In the genomic region with DNA sequence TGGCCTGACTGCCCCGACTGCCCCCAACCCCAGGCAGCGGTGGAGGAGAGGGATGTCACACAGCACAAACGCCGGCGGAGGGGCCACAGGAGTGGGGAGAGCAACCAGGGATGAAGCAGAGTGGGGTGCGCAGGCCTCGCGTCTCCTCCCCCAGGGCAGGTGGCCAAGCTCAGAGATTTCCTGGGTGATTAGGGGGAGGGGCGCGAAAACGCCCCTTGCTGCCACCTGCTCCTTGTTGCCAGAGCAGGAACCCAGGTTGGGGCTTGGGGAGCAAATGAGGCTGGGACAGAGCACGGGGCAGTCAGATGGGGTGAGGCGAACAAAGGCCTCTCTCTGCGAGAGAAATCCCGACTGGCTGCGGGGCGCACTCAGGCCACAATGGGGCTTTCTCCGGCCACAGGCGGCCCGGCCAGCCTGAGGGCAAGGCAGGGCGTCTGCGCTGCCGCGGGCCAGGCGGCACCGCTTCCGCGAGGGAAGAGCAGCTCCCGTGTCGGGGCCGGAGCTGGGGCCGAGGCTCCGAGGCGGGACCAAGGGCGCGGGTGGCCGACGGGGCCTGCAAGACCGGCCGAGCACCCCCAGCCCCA, we compare ENCODE assay signal across 1 cellular context.
A peak's percentile ranks its signal among the peaks of the same experiment; 100 is the strongest.
TF ChIP-seq lines count a peak whose summit lies in the region.

No MANE protein-coding gene starts in this region.

TF ChIP-seq in WTC11, 78 proteins besides CTCF, POLR2A, EP300 and RAD21 (continued from another document):
- no peak for TF ChIP-seq FOXK1 (CRISPR knock-in tag; IDR thresholded peaks at IDR 0.05)
- TF ChIP-seq CBFB (CRISPR knock-in tag; IDR thresholded peaks at IDR 0.05; ENCODE audit: low read depth): 0 out of 2 replicates have a peak, but pooled peaks have one; percentile 29
- no peak for TF ChIP-seq OVOL2 (CRISPR knock-in tag; IDR thresholded peaks at IDR 0.05; ENCODE audit: borderline replicate concordance)
- 0 out of 2 replicates have a peak, but pooled peaks have one; percentile 31 for TF ChIP-seq ZNF219 (CRISPR knock-in tag; IDR thresholded peaks at IDR 0.05; ENCODE audit: borderline replicate concordance)
- TF ChIP-seq, protein P1, sequence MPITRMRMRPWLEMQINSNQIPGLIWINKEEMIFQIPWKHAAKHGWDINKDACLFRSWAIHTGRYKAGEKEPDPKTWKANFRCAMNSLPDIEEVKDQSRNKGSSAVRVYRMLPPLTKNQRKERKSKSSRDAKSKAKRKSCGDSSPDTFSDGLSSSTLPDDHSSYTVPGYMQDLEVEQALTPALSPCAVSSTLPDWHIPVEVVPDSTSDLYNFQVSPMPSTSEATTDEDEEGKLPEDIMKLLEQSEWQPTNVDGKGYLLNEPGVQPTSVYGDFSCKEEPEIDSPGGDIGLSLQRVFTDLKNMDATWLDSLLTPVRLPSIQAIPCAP (CRISPR knock-in tag; IDR thresholded peaks at IDR 0.05): no peak
- no peak for TF ChIP-seq TEAD4 (CRISPR knock-in tag; IDR thresholded peaks at IDR 0.05)
- no peak for TF ChIP-seq ZBTB21 (CRISPR knock-in tag; IDR thresholded peaks at IDR 0.05; ENCODE audit: borderline replicate concordance)
- TF ChIP-seq, protein P2, sequence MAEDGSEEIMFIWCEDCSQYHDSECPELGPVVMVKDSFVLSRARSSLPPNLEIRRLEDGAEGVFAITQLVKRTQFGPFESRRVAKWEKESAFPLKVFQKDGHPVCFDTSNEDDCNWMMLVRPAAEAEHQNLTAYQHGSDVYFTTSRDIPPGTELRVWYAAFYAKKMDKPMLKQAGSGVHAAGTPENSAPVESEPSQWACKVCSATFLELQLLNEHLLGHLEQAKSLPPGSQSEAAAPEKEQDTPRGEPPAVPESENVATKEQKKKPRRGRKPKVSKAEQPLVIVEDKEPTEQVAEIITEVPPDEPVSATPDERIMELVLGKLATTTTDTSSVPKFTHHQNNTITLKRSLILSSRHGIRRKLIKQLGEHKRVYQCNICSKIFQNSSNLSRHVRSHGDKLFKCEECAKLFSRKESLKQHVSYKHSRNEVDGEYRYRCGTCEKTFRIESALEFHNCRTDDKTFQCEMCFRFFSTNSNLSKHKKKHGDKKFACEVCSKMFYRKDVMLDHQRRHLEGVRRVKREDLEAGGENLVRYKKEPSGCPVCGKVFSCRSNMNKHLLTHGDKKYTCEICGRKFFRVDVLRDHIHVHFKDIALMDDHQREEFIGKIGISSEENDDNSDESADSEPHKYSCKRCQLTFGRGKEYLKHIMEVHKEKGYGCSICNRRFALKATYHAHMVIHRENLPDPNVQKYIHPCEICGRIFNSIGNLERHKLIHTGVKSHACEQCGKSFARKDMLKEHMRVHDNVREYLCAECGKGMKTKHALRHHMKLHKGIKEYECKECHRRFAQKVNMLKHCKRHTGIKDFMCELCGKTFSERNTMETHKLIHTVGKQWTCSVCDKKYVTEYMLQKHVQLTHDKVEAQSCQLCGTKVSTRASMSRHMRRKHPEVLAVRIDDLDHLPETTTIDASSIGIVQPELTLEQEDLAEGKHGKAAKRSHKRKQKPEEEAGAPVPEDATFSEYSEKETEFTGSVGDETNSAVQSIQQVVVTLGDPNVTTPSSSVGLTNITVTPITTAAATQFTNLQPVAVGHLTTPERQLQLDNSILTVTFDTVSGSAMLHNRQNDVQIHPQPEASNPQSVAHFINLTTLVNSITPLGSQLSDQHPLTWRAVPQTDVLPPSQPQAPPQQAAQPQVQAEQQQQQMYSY (CRISPR knock-in tag; IDR thresholded peaks at IDR 0.05): no peak
- TF ChIP-seq GTF2I (CRISPR knock-in tag; conservative IDR thresholded peaks at IDR 0.05): no peak
- no peak for TF ChIP-seq USF1 (CRISPR knock-in tag; IDR thresholded peaks at IDR 0.05)
- TF ChIP-seq, protein P3, sequence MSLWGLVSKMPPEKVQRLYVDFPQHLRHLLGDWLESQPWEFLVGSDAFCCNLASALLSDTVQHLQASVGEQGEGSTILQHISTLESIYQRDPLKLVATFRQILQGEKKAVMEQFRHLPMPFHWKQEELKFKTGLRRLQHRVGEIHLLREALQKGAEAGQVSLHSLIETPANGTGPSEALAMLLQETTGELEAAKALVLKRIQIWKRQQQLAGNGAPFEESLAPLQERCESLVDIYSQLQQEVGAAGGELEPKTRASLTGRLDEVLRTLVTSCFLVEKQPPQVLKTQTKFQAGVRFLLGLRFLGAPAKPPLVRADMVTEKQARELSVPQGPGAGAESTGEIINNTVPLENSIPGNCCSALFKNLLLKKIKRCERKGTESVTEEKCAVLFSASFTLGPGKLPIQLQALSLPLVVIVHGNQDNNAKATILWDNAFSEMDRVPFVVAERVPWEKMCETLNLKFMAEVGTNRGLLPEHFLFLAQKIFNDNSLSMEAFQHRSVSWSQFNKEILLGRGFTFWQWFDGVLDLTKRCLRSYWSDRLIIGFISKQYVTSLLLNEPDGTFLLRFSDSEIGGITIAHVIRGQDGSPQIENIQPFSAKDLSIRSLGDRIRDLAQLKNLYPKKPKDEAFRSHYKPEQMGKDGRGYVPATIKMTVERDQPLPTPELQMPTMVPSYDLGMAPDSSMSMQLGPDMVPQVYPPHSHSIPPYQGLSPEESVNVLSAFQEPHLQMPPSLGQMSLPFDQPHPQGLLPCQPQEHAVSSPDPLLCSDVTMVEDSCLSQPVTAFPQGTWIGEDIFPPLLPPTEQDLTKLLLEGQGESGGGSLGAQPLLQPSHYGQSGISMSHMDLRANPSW (CRISPR knock-in tag; conservative IDR thresholded peaks at IDR 0.05; ENCODE audit: low read depth): no peak
- no peak for TF ChIP-seq ZNF423 (CRISPR knock-in tag; IDR thresholded peaks at IDR 0.05)
- no peak for TF ChIP-seq IRF2 (CRISPR knock-in tag; IDR thresholded peaks at IDR 0.05; ENCODE audit: borderline replicate concordance, low read depth)
- TF ChIP-seq EMX1 (CRISPR knock-in tag; IDR thresholded peaks at IDR 0.05): no peak
- 0 out of 2 replicates have a peak, but pooled peaks have one; percentile 20 for TF ChIP-seq TEAD1 (CRISPR knock-in tag; IDR thresholded peaks at IDR 0.05)
- TF ChIP-seq ZNF138 (CRISPR knock-in tag; conservative IDR thresholded peaks at IDR 0.05): no peak; the same call in 1 of the 2 replicates
- no peak for TF ChIP-seq ZNF121 (CRISPR knock-in tag; IDR thresholded peaks at IDR 0.05)
- TF ChIP-seq, protein P4, sequence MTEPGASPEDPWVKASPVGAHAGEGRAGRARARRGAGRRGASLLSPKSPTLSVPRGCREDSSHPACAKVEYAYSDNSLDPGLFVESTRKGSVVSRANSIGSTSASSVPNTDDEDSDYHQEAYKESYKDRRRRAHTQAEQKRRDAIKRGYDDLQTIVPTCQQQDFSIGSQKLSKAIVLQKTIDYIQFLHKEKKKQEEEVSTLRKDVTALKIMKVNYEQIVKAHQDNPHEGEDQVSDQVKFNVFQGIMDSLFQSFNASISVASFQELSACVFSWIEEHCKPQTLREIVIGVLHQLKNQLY (CRISPR knock-in tag; IDR thresholded peaks at IDR 0.05): no peak
- TF ChIP-seq SP1 (CRISPR knock-in tag; conservative IDR thresholded peaks at IDR 0.05): peak; percentile 74
- no peak for TF ChIP-seq SOX15 (CRISPR knock-in tag; IDR thresholded peaks at IDR 0.05)
- TF ChIP-seq NFYB (CRISPR knock-in tag; conservative IDR thresholded peaks at IDR 0.05; ENCODE audit: low read depth): no peak
- 0 out of 2 replicates have a peak, but pooled peaks have one; percentile 21 for TF ChIP-seq ETV6 (CRISPR knock-in tag; IDR thresholded peaks at IDR 0.05)
- no peak for TF ChIP-seq GRHL2 (CRISPR knock-in tag; IDR thresholded peaks at IDR 0.05; ENCODE audit: insufficient replicate concordance, severe bottlenecking)
- TF ChIP-seq TCF7 (CRISPR knock-in tag; IDR thresholded peaks at IDR 0.05; ENCODE audit: low read depth): 0 out of 2 replicates have a peak, but pooled peaks have one; percentile 35
- no peak for TF ChIP-seq NR3C1 (CRISPR knock-in tag; conservative IDR thresholded peaks at IDR 0.05; ENCODE audit: low read depth)
- TF ChIP-seq, protein P5, sequence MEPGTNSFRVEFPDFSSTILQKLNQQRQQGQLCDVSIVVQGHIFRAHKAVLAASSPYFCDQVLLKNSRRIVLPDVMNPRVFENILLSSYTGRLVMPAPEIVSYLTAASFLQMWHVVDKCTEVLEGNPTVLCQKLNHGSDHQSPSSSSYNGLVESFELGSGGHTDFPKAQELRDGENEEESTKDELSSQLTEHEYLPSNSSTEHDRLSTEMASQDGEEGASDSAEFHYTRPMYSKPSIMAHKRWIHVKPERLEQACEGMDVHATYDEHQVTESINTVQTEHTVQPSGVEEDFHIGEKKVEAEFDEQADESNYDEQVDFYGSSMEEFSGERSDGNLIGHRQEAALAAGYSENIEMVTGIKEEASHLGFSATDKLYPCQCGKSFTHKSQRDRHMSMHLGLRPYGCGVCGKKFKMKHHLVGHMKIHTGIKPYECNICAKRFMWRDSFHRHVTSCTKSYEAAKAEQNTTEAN (CRISPR knock-in tag; IDR thresholded peaks at IDR 0.05): no peak
- no peak for TF ChIP-seq KAT7 (CRISPR knock-in tag; IDR thresholded peaks at IDR 0.05; ENCODE audit: borderline replicate concordance)
- TF ChIP-seq HMGXB4 (CRISPR knock-in tag; IDR thresholded peaks at IDR 0.05): 0 out of 2 replicates have a peak, but pooled peaks have one; percentile 28
- TF ChIP-seq ZNF396 (CRISPR knock-in tag; IDR thresholded peaks at IDR 0.05; ENCODE audit: borderline replicate concordance): no peak
- TF ChIP-seq GABPB1 (CRISPR knock-in tag; IDR thresholded peaks at IDR 0.05): no peak; the same call in 1 of the 2 replicates
- TF ChIP-seq ZNF232 (CRISPR knock-in tag; IDR thresholded peaks at IDR 0.05): peak; percentile 71; the same call in 1 of the 2 replicates
- TF ChIP-seq RELA (CRISPR knock-in tag; IDR thresholded peaks at IDR 0.05; ENCODE audit: borderline replicate concordance): 0 out of 2 replicates have a peak, but pooled peaks have one; percentile 66
- TF ChIP-seq TP53 (CRISPR knock-in tag; IDR thresholded peaks at IDR 0.05): no peak
